In genomic region chr4:80452768-80453167, GRCh38 we compare ENCODE assay signal across 23 cellular contexts.
"Had no signal": no experiment of that assay in that cellular context is flagged by ENCODE, and none has a peak within 500 bp of the region (broad histone marks: within the 10 kb centered on the region; RNA-seq: fewer than 3 reads in every experiment).

No MANE protein-coding gene starts in this region.

- H3K9me3 Mint-ChIP-seq: neural progenitor cell; stimulated activated naive B cell treated with anti-CD40 and anti-IgM and Interleukin-4, amounts not matched to agents 10 μg/mL and 1 μg/mL and 100 μg/mL, for 72 hours had no signal

- H3K36me3 Mint-ChIP-seq: neural progenitor cell; stimulated activated naive B cell treated with anti-CD40 and anti-IgM and Interleukin-4, amounts not matched to agents 10 μg/mL and 1 μg/mL and 100 μg/mL, for 72 hours had no signal

- H3K27me3 ChIP-seq: brain microvascular endothelial cell, esophagus squamous epithelium, neural progenitor cell, sigmoid colon, transverse colon, uterus had no signal

- H3K9ac ChIP-seq: neural progenitor cell had no signal

- H3K36me3 ChIP-seq: brain microvascular endothelial cell, esophagus squamous epithelium, left ventricle myocardium inferior, neural progenitor cell, sigmoid colon, transverse colon, uterus had no signal

- DNase-seq: activated CD4-positive, alpha-beta T cell treated with anti-CD3 and anti-CD28 coated beads, Interleukin-2, amount 50 U/mL, for 1 hour; activated CD8-positive, alpha-beta T cell treated with anti-CD3 and anti-CD28 coated beads, Interleukin-2, amount 10 ng/mL, durations not matched to agents 7 days and 5 days; activated gamma-delta T cell treated with Interleukin-2 at 50 U/mL for 16 hours; aorta; brain microvascular endothelial cell; central memory CD4-positive, alpha-beta T cell; effector memory CD4-positive, alpha-beta T cell; esophagus squamous epithelium; foreskin melanocyte; left ventricle myocardium inferior; naive thymus-derived CD8-positive, alpha-beta T cell; sigmoid colon; stimulated activated CD4-positive, alpha-beta T cell treated with anti-CD3 and anti-CD28 coated beads, Interleukin-15, amount 100 ng/mL, for 24 hours; stimulated activated CD4-positive, alpha-beta T cell treated with anti-CD3 and anti-CD28 coated beads, Interleukin-2, amount 100 ng/mL, for 48 hours; stimulated activated CD8-positive, alpha-beta memory T cell treated with anti-CD3 and anti-CD28 coated beads, Interleukin-4, amount 100 ng/mL, for 48 hours; stimulated activated naive B cell treated with anti-CD40 and anti-IgM and Interleukin-4, amounts not matched to agents 10 μg/mL and 1 μg/mL and 100 μg/mL, for 72 hours; T-helper 2 cell; transverse colon; uterus had no signal

- H3K4me1 ChIP-seq: left ventricle myocardium inferior, sigmoid colon, transverse colon, uterus had no signal

- H3K27me3 Mint-ChIP-seq: activated naive CD4-positive, alpha-beta T cell treated with anti-CD3 and anti-CD28 coated beads, Interleukin-2, amount 50 U/mL, for 24 hours; naive thymus-derived CD8-positive, alpha-beta T cell; stimulated activated naive B cell treated with anti-CD40 and anti-IgM and Interleukin-4, amounts not matched to agents 10 μg/mL and 1 μg/mL and 100 μg/mL, for 72 hours had no signal

- H2AFZ ChIP-seq: neural progenitor cell had no signal

- H3K9me3 ChIP-seq: esophagus squamous epithelium, left ventricle myocardium inferior, sigmoid colon, transverse colon, uterus had no signal

- H3K4me3 ChIP-seq: esophagus squamous epithelium, left ventricle myocardium inferior, neural progenitor cell, sigmoid colon, smooth muscle cell, transverse colon, uterus had no signal

- H3K4me1 Mint-ChIP-seq: activated naive CD4-positive, alpha-beta T cell treated with anti-CD3 and anti-CD28 coated beads, Interleukin-2, amount 50 U/mL, for 24 hours; neural progenitor cell; stimulated activated naive B cell treated with anti-CD40 and anti-IgM and Interleukin-4, amounts not matched to agents 10 μg/mL and 1 μg/mL and 100 μg/mL, for 72 hours had no signal

- H3K27ac ChIP-seq: brain microvascular endothelial cell, esophagus squamous epithelium, left ventricle myocardium inferior, neural progenitor cell, sigmoid colon, transverse colon, uterus had no signal

- H3K27ac Mint-ChIP-seq: activated CD8-positive, alpha-beta T cell treated with anti-CD3 and anti-CD28 coated beads, Interleukin-2, amount 10 ng/mL, durations not matched to agents 7 days and 5 days; activated naive CD4-positive, alpha-beta T cell treated with anti-CD3 and anti-CD28 coated beads, Interleukin-2, amount 50 U/mL, for 24 hours; naive thymus-derived CD8-positive, alpha-beta T cell; neural progenitor cell; stimulated activated naive B cell treated with anti-CD40 and anti-IgM and Interleukin-4, amounts not matched to agents 10 μg/mL and 1 μg/mL and 100 μg/mL, for 72 hours had no signal

- H3K4me3 Mint-ChIP-seq: activated CD8-positive, alpha-beta T cell treated with anti-CD3 and anti-CD28 coated beads, Interleukin-2, amount 10 ng/mL, durations not matched to agents 7 days and 5 days; activated naive CD4-positive, alpha-beta T cell treated with anti-CD3 and anti-CD28 coated beads, Interleukin-2, amount 50 U/mL, for 24 hours; naive thymus-derived CD8-positive, alpha-beta T cell; neural progenitor cell; stimulated activated naive B cell treated with anti-CD40 and anti-IgM and Interleukin-4, amounts not matched to agents 10 μg/mL and 1 μg/mL and 100 μg/mL, for 72 hours had no signal

- H3K4me2 ChIP-seq: neural progenitor cell, smooth muscle cell had no signal

- ATAC-seq: activated CD4-positive, CD25-positive, alpha-beta regulatory T cell treated with anti-CD3 and anti-CD28 coated beads, Interleukin-2, amount 50 U/mL, for 24 hours; activated CD8-positive, alpha-beta T cell treated with anti-CD3 and anti-CD28 coated beads, Interleukin-2, amount 10 ng/mL, durations not matched to agents 7 days and 5 days; naive thymus-derived CD8-positive, alpha-beta T cell; stimulated activated naive B cell treated with anti-CD40 and anti-IgM and Interleukin-4, amounts not matched to agents 10 μg/mL and 1 μg/mL and 100 μg/mL, for 72 hours had no signal
